ENCODE assay signal across 1 cellular context in genomic region chr1:53014791-53015507, GRCh38.
TF ChIP-seq lines count a peak whose summit lies in the region.

No MANE protein-coding gene starts in this region.

TF ChIP-seq in K562, 482 proteins besides CTCF, POLR2A, EP300 and RAD21 (continued from another document):
- TF ChIP-seq BRF2 (IDR thresholded peaks at IDR 0.05; ENCODE audit: borderline replicate concordance, insufficient read depth, insufficient read length), result no peak
- 0 out of 2 replicates have a peak, but pooled peaks have one; percentile 48 for TF ChIP-seq AFF4 (CRISPR knock-in tag; IDR thresholded peaks at IDR 0.05)
- peak; percentile 86 for TF ChIP-seq L3MBTL2 (IDR thresholded peaks at IDR 0.05)
- TF ChIP-seq RUNX1 (IDR thresholded peaks at IDR 0.05; ENCODE audit: low read depth), result no peak
- TF ChIP-seq GABPA (tag; conservative IDR thresholded peaks at IDR 0.05; ENCODE audit: low read depth), result peak; percentile 85
- TF ChIP-seq U2AF2 (optimal IDR thresholded peaks at IDR 0.05; ENCODE audit: low read depth, low read length), result no peak
- peak; percentile 97 for TF ChIP-seq SIN3A (IDR thresholded peaks at IDR 0.05; ENCODE audit: borderline replicate concordance in 2 of 2, control insufficient read depth in 1 of 2, low read depth in 2 of 2, low read length in 2 of 2)
- peak; percentile 52; the same call in 1 of the 2 replicates for TF ChIP-seq POLR2H (tag; IDR thresholded peaks at IDR 0.05; ENCODE audit: low read depth)
- TF ChIP-seq ZEB2 (IDR thresholded peaks at IDR 0.05), result peak; percentile 79; the same call in 1 of the 2 replicates
- no peak for TF ChIP-seq HOMEZ (CRISPR knock-in tag; IDR thresholded peaks at IDR 0.05)
- no peak for TF ChIP-seq CSDE1 (IDR thresholded peaks at IDR 0.05)
- TF ChIP-seq PML (IDR thresholded peaks at IDR 0.05; ENCODE audit: low read length), result peak; percentile 31; the same call in 1 of the 2 replicates
- TF ChIP-seq NUFIP1 (IDR thresholded peaks at IDR 0.05; ENCODE audit: partially characterized antibody), result peak; percentile 66
- TF ChIP-seq FOXM1 (IDR thresholded peaks at IDR 0.05; ENCODE audit: low read depth), result peak; percentile 73; the same call in 1 of the 2 replicates
- no peak for TF ChIP-seq FOXM1 (CRISPR knock-in tag; IDR thresholded peaks at IDR 0.05; ENCODE audit: low read depth)
- peak; percentile 69 for TF ChIP-seq HCFC1 (IDR thresholded peaks at IDR 0.05; ENCODE audit: low read depth, low read length)
- TF ChIP-seq CREM (IDR thresholded peaks at IDR 0.05; ENCODE audit: low read depth), result peak; percentile 43; the same call in 1 of the 2 replicates
- TF ChIP-seq KDM5B (IDR thresholded peaks at IDR 0.05; ENCODE audit: insufficient replicate concordance, low read depth, low read length), result peak; percentile 63
- 0 out of 2 replicates have a peak, but pooled peaks have one; percentile 22 for TF ChIP-seq RFX1 (IDR thresholded peaks at IDR 0.05)
- TF ChIP-seq NFYB (IDR thresholded peaks at IDR 0.05; ENCODE audit: extremely low read depth, insufficient read length), result no peak
- TF ChIP-seq FOXK2 (conservative IDR thresholded peaks at IDR 0.05 in 1 of 2, IDR thresholded peaks at IDR 0.05 in 1 of 2; ENCODE audit: low read depth in 2 of 2), result peak; percentile 38 to 69; a peak in 2 of 4 replicates
- no peak for TF ChIP-seq CTCFL (IDR thresholded peaks at IDR 0.05; ENCODE audit: borderline replicate concordance, insufficient read depth, low read depth, low read length, poor library complexity, severe bottlenecking)
- TF ChIP-seq DPF2 (IDR thresholded peaks at IDR 0.05), result no peak
- TF ChIP-seq PTRF (tag; IDR thresholded peaks at IDR 0.05), result no peak
- no peak for TF ChIP-seq NEUROD1 (IDR thresholded peaks at IDR 0.05; ENCODE audit: borderline replicate concordance, low read depth, low read length, partially characterized antibody)
- TF ChIP-seq GABPB1 (CRISPR knock-in tag; IDR thresholded peaks at IDR 0.05), result peak; percentile 76
- TF ChIP-seq DMBX1 (CRISPR knock-in tag; IDR thresholded peaks at IDR 0.05; ENCODE audit: borderline replicate concordance), result no peak
- no peak for TF ChIP-seq GTF2B (IDR thresholded peaks at IDR 0.05; ENCODE audit: extremely low read depth, insufficient read length)
- no peak for TF ChIP-seq ZNF551 (CRISPR knock-in tag; IDR thresholded peaks at IDR 0.05)
- TF ChIP-seq PRDM10 (IDR thresholded peaks at IDR 0.05; ENCODE audit: partially characterized antibody), result peak; percentile 55
- TF ChIP-seq SMAD4 (CRISPR knock-in tag; conservative IDR thresholded peaks at IDR 0.05), result no peak
- TF ChIP-seq NR2C1 (IDR thresholded peaks at IDR 0.05), result peak; percentile 78
- TF ChIP-seq NR2C1 (tag; IDR thresholded peaks at IDR 0.05), result peak; percentile 78
- TF ChIP-seq TRIM28 (IDR thresholded peaks at IDR 0.05), result 0 out of 2 replicates have a peak, but pooled peaks have one; percentile 42
- TF ChIP-seq ZNF41 (CRISPR knock-in tag; conservative IDR thresholded peaks at IDR 0.05), result no peak
- TF ChIP-seq SUPT5H (IDR thresholded peaks at IDR 0.05), result peak; percentile 58; the same call in 1 of the 2 replicates
- TF ChIP-seq ZNF778 (CRISPR knock-in tag; IDR thresholded peaks at IDR 0.05), result no peak
- no peak; the same call in 1 of the 2 replicates for TF ChIP-seq HES1 (IDR thresholded peaks at IDR 0.05; ENCODE audit: low read depth)
- TF ChIP-seq CBX3 (IDR thresholded peaks at IDR 0.05; ENCODE audit: borderline replicate concordance in 1 of 2, low read length in 2 of 2), result peak in 1 of 2 experiments; percentile 78; a peak in 1 of 3 replicates
- TF ChIP-seq PHF8 (IDR thresholded peaks at IDR 0.05; ENCODE audit: borderline replicate concordance, low read length), result peak; percentile 57; the same call in 1 of the 2 replicates
- no peak for TF ChIP-seq RBM34 (IDR thresholded peaks at IDR 0.05; ENCODE audit: borderline replicate concordance, insufficient read depth, low read length)
- no peak for TF ChIP-seq XRCC4 (IDR thresholded peaks at IDR 0.05; ENCODE audit: extremely low read depth, insufficient read depth, insufficient read length)
- peak; percentile 34 for TF ChIP-seq POLR2B (IDR thresholded peaks at IDR 0.05; ENCODE audit: low read depth, partially characterized antibody)
- no peak for TF ChIP-seq ZNF280B (CRISPR knock-in tag; IDR thresholded peaks at IDR 0.05)
- TF ChIP-seq SIX5 (IDR thresholded peaks at IDR 0.05; ENCODE audit: borderline replicate concordance in 1 of 2, insufficient read depth in 1 of 2, low read depth in 1 of 2, low read length in 2 of 2), result 0 out of 4 replicates have a peak, but pooled peaks of 1 of the 2 experiments have one; percentile 22
- TF ChIP-seq GTF2F1 (IDR thresholded peaks at IDR 0.05; ENCODE audit: low read depth, low read length), result no peak
TF ChIP-seq in K562: peak in this region for 87.
